Comparison of ENCODE assay signal across 19 cellular contexts in the genomic region with DNA sequence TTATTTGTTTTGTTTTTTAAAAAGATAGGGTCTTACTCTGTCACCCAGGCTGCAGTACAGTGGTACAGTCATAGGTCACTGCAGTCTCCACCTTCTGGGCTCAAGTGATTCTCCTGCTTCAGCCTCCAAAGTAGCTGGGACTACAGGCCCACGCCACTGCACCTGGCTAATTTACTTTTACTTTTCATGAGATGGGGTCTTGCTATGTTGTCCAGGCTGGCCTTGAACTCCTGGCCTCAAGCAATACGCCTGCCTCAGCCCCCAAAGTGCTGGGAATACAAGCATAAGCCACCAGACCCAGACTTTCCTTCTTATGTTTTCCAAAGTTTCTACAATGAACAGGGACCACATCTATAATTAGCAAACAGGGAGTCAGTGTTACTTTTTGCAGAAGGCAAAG. TPM values are rescaled to one million over a fixed set of nuclear protein-coding genes. Genes with fewer than 3 reads are reported as not detected.
DNase-seq lines count a peak whose midpoint lies in the region; ATAC-seq and TF ChIP-seq lines count a peak whose summit lies in the region.
"Had no signal": no experiment of that assay in that cellular context is flagged by ENCODE, and none has a peak within 500 bp of the region (broad histone marks: within the 10 kb centered on the region; RNA-seq: fewer than 3 reads in every experiment).

No MANE protein-coding gene starts in this region.

- H3K27me3 Mint-ChIP-seq in CD4-positive, alpha-beta T cell = no peaks in the 10 kb centered on the region
- peaks cover 0 to 2% of the 10 kb centered on the region in 2 donors for H3K27me3 Mint-ChIP-seq in CD8-positive, alpha-beta memory T cell

- no peak for ATAC-seq in CD4-positive, alpha-beta T cell (ENCODE audit: poor library complexity)
- ATAC-seq in GM18868 (IDR thresholded peaks at IDR 0.05; ENCODE audit: unreplicated experiment) = no peak
- ATAC-seq: HCT116 had no signal

- CTCF ChIA-PET in CD4-positive, alpha-beta T cell (lab: Charles Lee) = no interaction called here
- CTCF ChIA-PET in CD8-positive, alpha-beta memory T cell (lab: Charles Lee) = no interaction called here

- no peak for TF ChIP-seq CTCF in CD4-positive, alpha-beta T cell (IDR thresholded peaks at IDR 0.05)
- no peak for TF ChIP-seq CTCF in foreskin fibroblast (IDR thresholded peaks at IDR 0.05; ENCODE audit: low read depth, low read length)

- no peaks in the 10 kb centered on the region for H3K27me3 ChIP-seq in CD4-positive, alpha-beta T cell (ENCODE audit: control insufficient read depth, insufficient read depth, low read length)
- no peaks in the 10 kb centered on the region for H3K27me3 ChIP-seq in CD8-positive, alpha-beta memory T cell (ENCODE audit: insufficient read depth, low read length, poor library complexity, severe bottlenecking)
- H3K27me3 ChIP-seq in effector memory CD4-positive, alpha-beta T cell (replicated peaks; ENCODE audit: control insufficient read depth, insufficient read depth, low read length, poor library complexity, severe bottlenecking) = no peaks in the 10 kb centered on the region

- POLR2A ChIA-PET in CD4-positive, alpha-beta T cell (lab: Charles Lee) = interaction anchor here (1.1 kb wide), 1 partner anchor 58 kb away, joined by 3 read pairs; a partner anchor contains a TSS
- POLR2A ChIA-PET in CD8-positive, alpha-beta memory T cell (lab: Charles Lee) = no interaction called here

- peaks cover 16% of the 10 kb centered on the region for H3K4me1 ChIP-seq in CD8-positive, alpha-beta memory T cell (ENCODE audit: insufficient read depth, low read length)
- peaks cover 4% of the 10 kb centered on the region for H3K4me1 ChIP-seq in effector memory CD4-positive, alpha-beta T cell (ENCODE audit: control insufficient read depth, insufficient read depth, low read length, poor library complexity, severe bottlenecking)

- H3K9me3 Mint-ChIP-seq in CD4-positive, alpha-beta T cell = no peaks in the 10 kb centered on the region
- no peaks in the 10 kb centered on the region for H3K9me3 Mint-ChIP-seq in CD8-positive, alpha-beta memory T cell

- peaks cover 39% of the 10 kb centered on the region for H3K4me1 Mint-ChIP-seq in CD4-positive, alpha-beta T cell (ENCODE audit: low read depth)
- peaks cover 11 to 31% (median 24%) of the 10 kb centered on the region in 3 donors for H3K4me1 Mint-ChIP-seq in CD8-positive, alpha-beta memory T cell

- H3K9me3 ChIP-seq in CD4-positive, alpha-beta T cell (ENCODE audit: control insufficient read depth, low read length) = no peaks in the 10 kb centered on the region
- no peaks in the 10 kb centered on the region for H3K9me3 ChIP-seq in CD8-positive, alpha-beta memory T cell (ENCODE audit: low read length)
- H3K9me3 ChIP-seq in effector memory CD4-positive, alpha-beta T cell (ENCODE audit: control insufficient read depth, low read length) = no peaks in the 10 kb centered on the region

- H3K36me3 Mint-ChIP-seq in CD4-positive, alpha-beta T cell (ENCODE audit: low read depth) = peaks cover 12% of the 10 kb centered on the region
- H3K36me3 Mint-ChIP-seq in CD8-positive, alpha-beta memory T cell = peaks cover 0 to 19% (median 7%) of the 10 kb centered on the region in 3 donors
- H3K36me3 Mint-ChIP-seq: CD14-positive monocyte had no signal

- no peak overlapping the region for H3K27ac ChIP-seq in CD4-positive, alpha-beta T cell (ENCODE audit: low read depth, low read length)
- H3K27ac ChIP-seq in CD8-positive, alpha-beta memory T cell (ENCODE audit: low read depth, low read length) = no peak overlapping the region
- H3K27ac ChIP-seq in effector memory CD4-positive, alpha-beta T cell (ENCODE audit: insufficient read depth, low read length, poor library complexity, severe bottlenecking) = peak overlapping the region; percentile 18
- H3K27ac ChIP-seq: GM23248, RWPE1 had no signal

- H3K4me3 ChIP-seq in CD8-positive, alpha-beta memory T cell (ENCODE audit: low read length) = no peak overlapping the region
- no peak overlapping the region for H3K4me3 ChIP-seq in effector memory CD4-positive, alpha-beta T cell (ENCODE audit: insufficient read depth, low read depth, low read length, poor library complexity, severe bottlenecking)
- no peak overlapping the region for H3K4me3 ChIP-seq in foreskin fibroblast (ENCODE audit: low read depth in 1 of 2, low read length in 2 of 2)
- H3K4me3 ChIP-seq: GM23248 had no signal

- no peak for DNase-seq in CD4-positive, alpha-beta T cell
- DNase-seq in CD8-positive, alpha-beta memory T cell = no peak
- DNase-seq in effector memory CD4-positive, alpha-beta T cell = no peak
- DNase-seq in posterior vena cava (ENCODE audit: low spot score) (peak; percentile 32), kidney glomerular epithelial cell (lab: John Stamatoyannopoulos, UW) (no peak), foreskin fibroblast (no peak)
- DNase-seq: ACHN, AML-193, DMS79, GM23248, KG1, NCI-H1436, NCI-H2029 treated with DMSO at 0.1 percent for 48 hours, NCI-H510A, NCI-H774 had no signal

- H3K27ac Mint-ChIP-seq in CD4-positive, alpha-beta T cell = peak overlapping the region; percentile 83
- peak overlapping the region in 7 of 8 donors; percentile 64 to 93 (median 71) for H3K27ac Mint-ChIP-seq in CD8-positive, alpha-beta memory T cell
- H3K27ac Mint-ChIP-seq: CD14-positive monocyte had no signal

- intact Hi-C loops in CD4-positive, alpha-beta T cell (cut with DNase I, micrococcal nuclease) = no loop called here
- intact Hi-C loops in posterior vena cava (cut with DNase I) = no loop called here

- no peaks in the 10 kb centered on the region for H3K36me3 ChIP-seq in CD8-positive, alpha-beta memory T cell (ENCODE audit: insufficient read depth, low read length)
- H3K36me3 ChIP-seq in effector memory CD4-positive, alpha-beta T cell (ENCODE audit: control insufficient read depth, insufficient read depth, low read length) = no peaks in the 10 kb centered on the region

- H3K4me3 Mint-ChIP-seq in CD4-positive, alpha-beta T cell = no peak overlapping the region
- H3K4me3 Mint-ChIP-seq in CD8-positive, alpha-beta memory T cell = no peak overlapping the region
- H3K4me3 Mint-ChIP-seq: CD14-positive monocyte had no signal

RNA-seq across cellular contexts. Expression of a gene that starts 37.9 kb away (rescaled TPM):
- total RNA-seq in CD4-positive, alpha-beta T cell = 100 to 1,000 TPM; 140 to 147 TPM
- 10 to 100 TPM; 10.2 to 12.2 TPM for total RNA-seq in CD8-positive, alpha-beta memory T cell
- polyA plus RNA-seq in CD8-positive, alpha-beta memory T cell = 47.2 TPM
- total RNA-seq in posterior vena cava = 10 to 100 TPM; 43.6 to 43.7 TPM

RNA-seq across cellular contexts. Expression of a gene that starts 57.9 kb away (rescaled TPM):
- total RNA-seq in CD4-positive, alpha-beta T cell = 100 to 1,000 TPM; 143 to 148 TPM
- 10 to 100 TPM; 23.8 to 23.9 TPM for total RNA-seq in CD8-positive, alpha-beta memory T cell
- 26.6 TPM for polyA plus RNA-seq in CD8-positive, alpha-beta memory T cell
- total RNA-seq in posterior vena cava = 10 to 100 TPM in 1 of 2 donors, 1 to 10 TPM in 1; 9.6 to 11.8 TPM

RNA-seq across cellular contexts. Expression of a gene that starts 57.9 kb away (rescaled TPM):
- total RNA-seq in CD4-positive, alpha-beta T cell = 1 to 10 TPM; 2.1 to 2.3 TPM
- 1 to 10 TPM; 1.5 to 1.6 TPM for total RNA-seq in CD8-positive, alpha-beta memory T cell
- polyA plus RNA-seq in CD8-positive, alpha-beta memory T cell = 0.55 TPM
- 1 to 10 TPM; 2.0 to 3.5 TPM for total RNA-seq in posterior vena cava

Comparison
In these comparisons a context has a peak if more than half of its experiments do, and no peak if none do; other contexts are left out.
1. RNA of a gene that starts 57.9 kb away (total RNA-seq): 143 to 148 TPM in CD4-positive, alpha-beta T cell; 23.8 to 23.9 TPM in CD8-positive, alpha-beta memory T cell and 9.6 to 11.8 TPM in posterior vena cava; every median in the first group is over 4 times any median in the second.